1 cellular context compared by ENCODE assay signal in the genomic region with DNA sequence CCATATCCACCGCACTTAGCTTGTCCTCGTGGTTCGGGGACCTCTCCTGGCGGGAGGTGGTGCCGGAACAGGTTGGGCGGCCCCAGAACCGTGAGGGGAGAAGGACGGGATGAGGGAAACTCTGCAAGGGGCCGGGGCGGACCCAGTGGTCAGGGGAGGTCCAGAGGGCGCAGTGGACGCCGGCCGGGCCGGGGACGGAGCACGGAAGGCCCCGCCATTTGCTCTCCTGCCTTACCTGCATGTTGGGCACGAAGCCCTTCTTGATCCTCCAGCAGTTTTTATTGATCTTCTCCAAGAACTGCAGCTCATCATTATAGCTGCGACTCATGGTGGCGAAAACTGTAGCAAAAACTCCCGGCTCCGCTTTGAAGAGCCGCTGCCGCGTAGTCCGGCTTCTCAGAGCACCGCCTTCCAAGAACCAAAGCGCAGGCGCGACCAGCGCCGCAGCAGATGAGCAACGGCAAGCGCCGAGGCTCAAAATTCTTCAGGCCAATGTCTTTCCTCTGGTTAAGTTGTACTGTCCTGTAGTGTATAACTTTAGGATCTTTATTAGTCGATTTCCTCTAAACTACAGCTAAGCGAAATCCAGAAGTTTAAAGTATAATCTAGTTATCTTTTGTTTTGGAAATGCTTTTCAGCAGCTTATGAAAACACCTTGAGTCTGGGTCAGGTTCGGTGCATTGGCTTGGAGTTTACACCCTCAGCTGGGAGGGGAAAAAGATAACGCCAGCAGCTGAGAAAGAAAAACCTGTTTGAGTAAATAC.
TF ChIP-seq lines count a peak whose summit lies in the region.

TSS of gene RTCB (minus strand) at position 419 of the 764 bp plus-strand sequence. CDS start at position 328, 91 bp downstream.

TF ChIP-seq in Ishikawa, 13 proteins besides CTCF, POLR2A, EP300 and RAD21 (continued from another document):
- TF ChIP-seq, protein P1, sequence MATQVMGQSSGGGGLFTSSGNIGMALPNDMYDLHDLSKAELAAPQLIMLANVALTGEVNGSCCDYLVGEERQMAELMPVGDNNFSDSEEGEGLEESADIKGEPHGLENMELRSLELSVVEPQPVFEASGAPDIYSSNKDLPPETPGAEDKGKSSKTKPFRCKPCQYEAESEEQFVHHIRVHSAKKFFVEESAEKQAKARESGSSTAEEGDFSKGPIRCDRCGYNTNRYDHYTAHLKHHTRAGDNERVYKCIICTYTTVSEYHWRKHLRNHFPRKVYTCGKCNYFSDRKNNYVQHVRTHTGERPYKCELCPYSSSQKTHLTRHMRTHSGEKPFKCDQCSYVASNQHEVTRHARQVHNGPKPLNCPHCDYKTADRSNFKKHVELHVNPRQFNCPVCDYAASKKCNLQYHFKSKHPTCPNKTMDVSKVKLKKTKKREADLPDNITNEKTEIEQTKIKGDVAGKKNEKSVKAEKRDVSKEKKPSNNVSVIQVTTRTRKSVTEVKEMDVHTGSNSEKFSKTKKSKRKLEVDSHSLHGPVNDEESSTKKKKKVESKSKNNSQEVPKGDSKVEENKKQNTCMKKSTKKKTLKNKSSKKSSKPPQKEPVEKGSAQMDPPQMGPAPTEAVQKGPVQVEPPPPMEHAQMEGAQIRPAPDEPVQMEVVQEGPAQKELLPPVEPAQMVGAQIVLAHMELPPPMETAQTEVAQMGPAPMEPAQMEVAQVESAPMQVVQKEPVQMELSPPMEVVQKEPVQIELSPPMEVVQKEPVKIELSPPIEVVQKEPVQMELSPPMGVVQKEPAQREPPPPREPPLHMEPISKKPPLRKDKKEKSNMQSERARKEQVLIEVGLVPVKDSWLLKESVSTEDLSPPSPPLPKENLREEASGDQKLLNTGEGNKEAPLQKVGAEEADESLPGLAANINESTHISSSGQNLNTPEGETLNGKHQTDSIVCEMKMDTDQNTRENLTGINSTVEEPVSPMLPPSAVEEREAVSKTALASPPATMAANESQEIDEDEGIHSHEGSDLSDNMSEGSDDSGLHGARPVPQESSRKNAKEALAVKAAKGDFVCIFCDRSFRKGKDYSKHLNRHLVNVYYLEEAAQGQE (IDR thresholded peaks at IDR 0.05; ENCODE audit: low read depth), result no peak
